ENCODE assay signal across 10 cellular contexts in genomic region chr2:233414273-233414654, GRCh38. TPM values are rescaled to one million over a fixed set of nuclear protein-coding genes. Genes with fewer than 3 reads are reported as not detected.
DNase-seq lines count a peak whose midpoint lies in the region; ATAC-seq and TF ChIP-seq lines count a peak whose summit lies in the region.
"Had no signal": no experiment of that assay in that cellular context is flagged by ENCODE, and none has a peak within 500 bp of the region (broad histone marks: within the 10 kb centered on the region; RNA-seq: fewer than 3 reads in every experiment).

No MANE protein-coding gene starts in this region.

- H3K9me3 Mint-ChIP-seq in activated T-cell treated with anti-CD3 and anti-CD28 coated beads, Interleukin-2, amount 50 U/mL, for 4 hours, result peaks cover 10% of the 10 kb centered on the region
- H3K9me3 Mint-ChIP-seq in activated T-helper 17 cell treated with anti-CD3 and anti-CD28 coated beads, Interleukin-2, amount 50 U/mL, for 72 hours, result no peaks in the 10 kb centered on the region

- H3K4me1 ChIP-seq in tibial artery, result peaks cover 0 to 73% (median 46%) of the 10 kb centered on the region in 4 donors

- H3K36me3 Mint-ChIP-seq in activated T-cell treated with anti-CD3 and anti-CD28 coated beads, Interleukin-2, amount 50 U/mL, for 4 hours (ENCODE audit: insufficient read depth), result peaks cover 26% of the 10 kb centered on the region
- peaks cover 3% of the 10 kb centered on the region for H3K36me3 Mint-ChIP-seq in activated T-helper 17 cell treated with anti-CD3 and anti-CD28 coated beads, Interleukin-2, amount 50 U/mL, for 72 hours (ENCODE audit: low read depth)

- DNase-seq in activated T-cell treated with anti-CD3 and anti-CD28 coated beads, Interleukin-2, amount 50 U/mL, for 4 hours, result no peak
- DNase-seq in activated T-cell treated with anti-CD3 and anti-CD28 coated beads, Interleukin-2, amount 50 U/mL, for 48 hours, result no peak
- DNase-seq in tibial artery (peak in 1 of 2 donors; percentile 50), left colon (no peak), globus pallidus (ENCODE audit: low spot score) (no peak), COR-L47 (lab: John Stamatoyannopoulos, UW) (no peak)
- DNase-seq: NCI-H1436 treated with DMSO at 0.1 percent for 48 hours had no signal

- H3K4me3 ChIP-seq in tibial artery, result no peak overlapping the region

- peak overlapping the region; percentile 93 for H3K27ac Mint-ChIP-seq in activated T-helper 17 cell treated with anti-CD3 and anti-CD28 coated beads, Interleukin-2, amount 50 U/mL, for 72 hours

- H3K27ac ChIP-seq in layer of hippocampus (ENCODE audit: low read depth, low read length) (peak overlapping the region; percentile 60), tibial artery (peak overlapping the region; percentile 77 to 83)
- H3K27ac ChIP-seq: C4-2B had no signal

- H3K4me3 Mint-ChIP-seq in activated T-cell treated with anti-CD3 and anti-CD28 coated beads, Interleukin-2, amount 50 U/mL, for 4 hours, result peak overlapping the region; percentile 6
- peak overlapping the region; percentile 46 for H3K4me3 Mint-ChIP-seq in activated T-helper 17 cell treated with anti-CD3 and anti-CD28 coated beads, Interleukin-2, amount 50 U/mL, for 72 hours

- no peak for TF ChIP-seq CTCF in tibial artery (IDR thresholded peaks at IDR 0.05)

- ATAC-seq in activated T-cell treated with anti-CD3 and anti-CD28 coated beads, Interleukin-2, amount 50 U/mL, for 4 hours, result no peak
- no peak for ATAC-seq in activated T-helper 17 cell treated with anti-CD3 and anti-CD28 coated beads, Interleukin-2, amount 50 U/mL, for 72 hours (replicated peaks)
- no peak for ATAC-seq in left colon

- no peaks in the 10 kb centered on the region for H3K27me3 Mint-ChIP-seq in activated T-cell treated with anti-CD3 and anti-CD28 coated beads, Interleukin-2, amount 50 U/mL, for 4 hours (ENCODE audit: low read depth)
- H3K27me3 Mint-ChIP-seq in activated T-helper 17 cell treated with anti-CD3 and anti-CD28 coated beads, Interleukin-2, amount 50 U/mL, for 72 hours, result no peaks in the 10 kb centered on the region

- intact Hi-C loops in tibial artery (cut with DNase I; ENCODE audit: low total_unique reads) (no loop called here), left colon (cut with DNase I, micrococcal nuclease) (no loop called here)

- H3K36me3 ChIP-seq in tibial artery, result no peaks in the 10 kb centered on the region

- H3K4me1 Mint-ChIP-seq in activated T-cell treated with anti-CD3 and anti-CD28 coated beads, Interleukin-2, amount 50 U/mL, for 4 hours (ENCODE audit: low read depth), result peaks cover 94% of the 10 kb centered on the region
- H3K4me1 Mint-ChIP-seq in activated T-helper 17 cell treated with anti-CD3 and anti-CD28 coated beads, Interleukin-2, amount 50 U/mL, for 72 hours, result peaks cover 61% of the 10 kb centered on the region

- H3K27me3 ChIP-seq in layer of hippocampus (ENCODE audit: control insufficient read depth, insufficient read depth, low read length) (no peaks in the 10 kb centered on the region), tibial artery (no peaks in the 10 kb centered on the region)

- H3K9me3 ChIP-seq in tibial artery, result no peaks in the 10 kb centered on the region

RNA-seq across cellular contexts. Expression of gene DGKD, which starts 60.0 kb away (rescaled TPM):
- 10 to 100 TPM; 38.8 to 44.9 (median 39.3) TPM for total RNA-seq in activated T-cell treated with anti-CD3 and anti-CD28 coated beads, Interleukin-2, amount 50 U/mL, for 4 hours
- 10 to 100 TPM; 34.6 to 59.6 TPM for total RNA-seq in activated T-helper 17 cell treated with anti-CD3 and anti-CD28 coated beads, Interleukin-2, amount 50 U/mL, for 72 hours
- 10 to 100 TPM; 91.3 to 93.2 TPM for total RNA-seq in left colon
